Comparison of ENCODE assay signal across 8 cellular contexts in genomic region chr19:48501446-48501960, GRCh38. TPM values are rescaled to one million over a fixed set of nuclear protein-coding genes. Genes with fewer than 3 reads are reported as not detected.
DNase-seq lines count a peak whose midpoint lies in the region; ATAC-seq and TF ChIP-seq lines count a peak whose summit lies in the region.

No MANE protein-coding gene starts in this region.

- H3K27ac ChIP-seq in DND-41 (ENCODE audit: low read length) = no peak overlapping the region
- H3K27ac ChIP-seq in coronary artery = no peak overlapping the region

- peak overlapping the region; percentile 76 for H3K27ac Mint-ChIP-seq in T-helper 1 cell treated with Interleukin-12 subunit alpha and Interleukin-12 subunit beta and Interleukin-4 antibody, amounts not matched to agents 30 μg/mL and 1 μg/mL, for 36 hours
- H3K27ac Mint-ChIP-seq in nephron (peak overlapping the region in 2 of 3 experiments; percentile 82 to 89), HFFc6 (no peak overlapping the region)

- no peaks in the 10 kb centered on the region for H3K9me3 ChIP-seq in DND-41 (ENCODE audit: insufficient read depth, low read length, severe bottlenecking)

- H3K4me1 ChIP-seq in DND-41 (ENCODE audit: insufficient read depth, low read length) = peaks cover 19% of the 10 kb centered on the region

- ATAC-seq in DND-41 (ENCODE audit: insufficient read depth, low read depth) = peak; percentile 49

- peak overlapping the region in 1 of 2 experiments; percentile 33; a peak in 1 of 4 replicates for H3K4me3 ChIP-seq in DND-41 (ENCODE audit: low read depth in 1 of 2, low read length in 2 of 2)
- peak overlapping the region; percentile 8 for H3K4me3 ChIP-seq in coronary artery

- no peaks in the 10 kb centered on the region for H3K27me3 ChIP-seq in DND-41 (ENCODE audit: insufficient read depth, low read length, poor library complexity)

- H3K79me2 ChIP-seq in DND-41 (ENCODE audit: insufficient read depth, low read length) = no peaks in the 10 kb centered on the region

- no peaks in the 10 kb centered on the region for H3K9me3 Mint-ChIP-seq in T-helper 1 cell treated with Interleukin-12 subunit alpha and Interleukin-12 subunit beta and Interleukin-4 antibody, amounts not matched to agents 30 μg/mL and 1 μg/mL, for 36 hours
- H3K9me3 Mint-ChIP-seq in nephron (no peaks in the 10 kb centered on the region), HFFc6 (no peaks in the 10 kb centered on the region)

- H3K4me1 Mint-ChIP-seq in T-helper 1 cell treated with Interleukin-12 subunit alpha and Interleukin-12 subunit beta and Interleukin-4 antibody, amounts not matched to agents 30 μg/mL and 1 μg/mL, for 36 hours (ENCODE audit: low read depth) = peaks cover 7% of the 10 kb centered on the region
- H3K4me1 Mint-ChIP-seq in nephron (no peaks in the 10 kb centered on the region), HFFc6 (ENCODE audit: low read depth) (no peaks in the 10 kb centered on the region)

- H3K4me3 Mint-ChIP-seq in T-helper 1 cell treated with Interleukin-12 subunit alpha and Interleukin-12 subunit beta and Interleukin-4 antibody, amounts not matched to agents 30 μg/mL and 1 μg/mL, for 36 hours = peak overlapping the region; percentile 76
- H3K4me3 Mint-ChIP-seq in nephron = peak overlapping the region; percentile 79 to 81 (median 81)
- H3K4me3 Mint-ChIP-seq in HFFc6 = no peak overlapping the region

- peak overlapping the region; percentile 58 for H3K4me2 ChIP-seq in DND-41 (ENCODE audit: insufficient read depth, low read length)

- H3K36me3 Mint-ChIP-seq in T-helper 1 cell treated with Interleukin-12 subunit alpha and Interleukin-12 subunit beta and Interleukin-4 antibody, amounts not matched to agents 30 μg/mL and 1 μg/mL, for 36 hours (ENCODE audit: low read depth) = no peaks in the 10 kb centered on the region
- no peaks in the 10 kb centered on the region for H3K36me3 Mint-ChIP-seq in nephron (ENCODE audit: low read depth)
- H3K36me3 Mint-ChIP-seq in HFFc6 (ENCODE audit: low read depth) = no peaks in the 10 kb centered on the region

- peaks cover 9% of the 10 kb centered on the region for H3K27me3 Mint-ChIP-seq in T-helper 1 cell treated with Interleukin-12 subunit alpha and Interleukin-12 subunit beta and Interleukin-4 antibody, amounts not matched to agents 30 μg/mL and 1 μg/mL, for 36 hours (ENCODE audit: low read depth)
- H3K27me3 Mint-ChIP-seq in nephron (ENCODE audit: low read depth) (peaks cover 46% of the 10 kb centered on the region), HFFc6 (ENCODE audit: insufficient read depth) (peaks cover 20% of the 10 kb centered on the region)

- no peaks in the 10 kb centered on the region for H3K36me3 ChIP-seq in DND-41 (ENCODE audit: insufficient read depth, low read length)

- TF ChIP-seq CTCF in DND-41 (IDR thresholded peaks at IDR 0.05; ENCODE audit: borderline replicate concordance, extremely low read depth, low read length, poor library complexity, severe bottlenecking) (no peak), coronary artery (IDR thresholded peaks at IDR 0.05) (no peak), nephron (IDR thresholded peaks at IDR 0.05; ENCODE audit: unreplicated experiment in 3 of 3) (no peak), HFFc6 (IDR thresholded peaks at IDR 0.05) (no peak)

- no peak overlapping the region for H3K9ac ChIP-seq in DND-41 (ENCODE audit: low read depth, low read length)

- DNase-seq in DND-41 (peak; percentile 43), NCI-H1105 (lab: John Stamatoyannopoulos, UW) (peak; percentile 96), coronary artery (ENCODE audit: low spot score) (peak; percentile 70), epidermal melanocyte (ENCODE audit: insufficient read length, low spot score) (no peak), D341Med (ENCODE audit: low spot score) (no peak), HFFc6 (no peak)

- H2AFZ ChIP-seq in DND-41 (ENCODE audit: low read depth, low read length) = peak overlapping the region; percentile 53

- no peaks in the 10 kb centered on the region for H4K20me1 ChIP-seq in DND-41 (ENCODE audit: insufficient read depth, low read length)

RNA-seq across cellular contexts. Expression of gene LMTK3, which starts 10.1 kb away (rescaled TPM):
- under 1 TPM; 0.21 to 0.88 (median 0.60) TPM for total RNA-seq in HFFc6 (2021; fragmentation: NEBNext Ultra II Directional; extraction: Animal tissue kit (Norgen Biotek cat#: 25700))

RNA-seq across cellular contexts. Expression of gene CYTH2, which starts 32.3 kb away (rescaled TPM):
- total RNA-seq in HFFc6 (2021; fragmentation: NEBNext Ultra II Directional; extraction: Animal tissue kit (Norgen Biotek cat#: 25700)) = 10 to 100 TPM; 46.2 to 49.5 (median 47.1) TPM

RNA-seq across cellular contexts. Expression of gene KCNJ14, which starts 46.1 kb away (rescaled TPM):
- total RNA-seq in HFFc6 (2021; fragmentation: NEBNext Ultra II Directional; extraction: Animal tissue kit (Norgen Biotek cat#: 25700)) = under 1 TPM; 0.33 to 0.90 (median 0.51) TPM

RNA-seq across cellular contexts. Expression of gene SULT2B1, which starts 50.5 kb away (rescaled TPM):
- under 1 TPM in 1 of 6 experiments, not detected in 5; 0.33 TPM for total RNA-seq in HFFc6 (2021; fragmentation: NEBNext Ultra II Directional; extraction: Animal tissue kit (Norgen Biotek cat#: 25700))

RNA-seq across cellular contexts. Expression of gene GRWD1, which starts 55.7 kb away (rescaled TPM):
- 10 to 100 TPM; 36.2 to 53.5 (median 41.7) TPM for total RNA-seq in HFFc6 (2021; fragmentation: NEBNext Ultra II Directional; extraction: Animal tissue kit (Norgen Biotek cat#: 25700))

Comparison
In these comparisons a context has a peak if more than half of its experiments do, and no peak if none do; other contexts are left out.
1. DNase-seq: peak in DND-41 (single experiment), NCI-H1105 (single experiment) and coronary artery (single experiment); none in epidermal melanocyte (single experiment), D341Med (single experiment) and HFFc6 (single experiment).